In genomic region chr16:559411-560207, GRCh38 we compare ENCODE assay signal across 1 cellular context.
TF ChIP-seq lines count a peak whose summit lies in the region.

No MANE protein-coding gene starts in this region.

TF ChIP-seq in GM23338, 12 proteins besides CTCF, POLR2A, EP300 and RAD21 (continued from another document):
- TF ChIP-seq ZNF462 (CRISPR knock-in tag; IDR thresholded peaks at IDR 0.05) (no peak), CREB1 (CRISPR knock-in tag; IDR thresholded peaks at IDR 0.05; ENCODE audit: low read depth) (no peak), POLR2AphosphoS5 (IDR thresholded peaks at IDR 0.05; ENCODE audit: low read depth) (no peak)
- TF ChIP-seq, protein P1, sequence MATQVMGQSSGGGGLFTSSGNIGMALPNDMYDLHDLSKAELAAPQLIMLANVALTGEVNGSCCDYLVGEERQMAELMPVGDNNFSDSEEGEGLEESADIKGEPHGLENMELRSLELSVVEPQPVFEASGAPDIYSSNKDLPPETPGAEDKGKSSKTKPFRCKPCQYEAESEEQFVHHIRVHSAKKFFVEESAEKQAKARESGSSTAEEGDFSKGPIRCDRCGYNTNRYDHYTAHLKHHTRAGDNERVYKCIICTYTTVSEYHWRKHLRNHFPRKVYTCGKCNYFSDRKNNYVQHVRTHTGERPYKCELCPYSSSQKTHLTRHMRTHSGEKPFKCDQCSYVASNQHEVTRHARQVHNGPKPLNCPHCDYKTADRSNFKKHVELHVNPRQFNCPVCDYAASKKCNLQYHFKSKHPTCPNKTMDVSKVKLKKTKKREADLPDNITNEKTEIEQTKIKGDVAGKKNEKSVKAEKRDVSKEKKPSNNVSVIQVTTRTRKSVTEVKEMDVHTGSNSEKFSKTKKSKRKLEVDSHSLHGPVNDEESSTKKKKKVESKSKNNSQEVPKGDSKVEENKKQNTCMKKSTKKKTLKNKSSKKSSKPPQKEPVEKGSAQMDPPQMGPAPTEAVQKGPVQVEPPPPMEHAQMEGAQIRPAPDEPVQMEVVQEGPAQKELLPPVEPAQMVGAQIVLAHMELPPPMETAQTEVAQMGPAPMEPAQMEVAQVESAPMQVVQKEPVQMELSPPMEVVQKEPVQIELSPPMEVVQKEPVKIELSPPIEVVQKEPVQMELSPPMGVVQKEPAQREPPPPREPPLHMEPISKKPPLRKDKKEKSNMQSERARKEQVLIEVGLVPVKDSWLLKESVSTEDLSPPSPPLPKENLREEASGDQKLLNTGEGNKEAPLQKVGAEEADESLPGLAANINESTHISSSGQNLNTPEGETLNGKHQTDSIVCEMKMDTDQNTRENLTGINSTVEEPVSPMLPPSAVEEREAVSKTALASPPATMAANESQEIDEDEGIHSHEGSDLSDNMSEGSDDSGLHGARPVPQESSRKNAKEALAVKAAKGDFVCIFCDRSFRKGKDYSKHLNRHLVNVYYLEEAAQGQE (IDR thresholded peaks at IDR 0.05; ENCODE audit: unreplicated experiment): no peak
- TF ChIP-seq, protein P2, sequence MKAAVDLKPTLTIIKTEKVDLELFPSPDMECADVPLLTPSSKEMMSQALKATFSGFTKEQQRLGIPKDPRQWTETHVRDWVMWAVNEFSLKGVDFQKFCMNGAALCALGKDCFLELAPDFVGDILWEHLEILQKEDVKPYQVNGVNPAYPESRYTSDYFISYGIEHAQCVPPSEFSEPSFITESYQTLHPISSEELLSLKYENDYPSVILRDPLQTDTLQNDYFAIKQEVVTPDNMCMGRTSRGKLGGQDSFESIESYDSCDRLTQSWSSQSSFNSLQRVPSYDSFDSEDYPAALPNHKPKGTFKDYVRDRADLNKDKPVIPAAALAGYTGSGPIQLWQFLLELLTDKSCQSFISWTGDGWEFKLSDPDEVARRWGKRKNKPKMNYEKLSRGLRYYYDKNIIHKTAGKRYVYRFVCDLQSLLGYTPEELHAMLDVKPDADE (IDR thresholded peaks at IDR 0.05): no peak
